ENCODE assay signal across 28 cellular contexts in genomic region chr3:186236357-186237020, GRCh38.
DNase-seq lines count a peak whose midpoint lies in the region; ATAC-seq and TF ChIP-seq lines count a peak whose summit lies in the region.
"Had no signal": no experiment of that assay in that cellular context is flagged by ENCODE, and none has a peak within 500 bp of the region (broad histone marks: within the 10 kb centered on the region; RNA-seq: fewer than 3 reads in every experiment).

No MANE protein-coding gene starts in this region.

- H3K4me3 ChIP-seq in KMS-11 (IDR thresholded peaks at IDR 0.05; ENCODE audit: insufficient read depth, low read depth, low read length), result no peak overlapping the region
- H3K4me3 ChIP-seq in left ventricle myocardium inferior, result no peak overlapping the region
- H3K4me3 ChIP-seq in retinal pigment epithelial cell (ENCODE audit: low read length), result no peak overlapping the region
- H3K4me3 ChIP-seq: ascending aorta, BLaER1, hepatocyte had no signal

- H3K27me3 Mint-ChIP-seq in activated T-helper 17 cell treated with anti-CD3 and anti-CD28 coated beads, Interleukin-2, amount 50 U/mL, for 72 hours, result peaks cover 10% of the 10 kb centered on the region
- H3K27me3 Mint-ChIP-seq: central memory CD8-positive, alpha-beta T cell had no signal

- no peaks in the 10 kb centered on the region for H3K36me3 ChIP-seq in KMS-11 (ENCODE audit: insufficient read depth)
- H3K36me3 ChIP-seq in left ventricle myocardium inferior, result no peaks in the 10 kb centered on the region
- H3K36me3 ChIP-seq: ascending aorta had no signal

- peaks cover 55% of the 10 kb centered on the region for H3K4me1 ChIP-seq in KMS-11 (ENCODE audit: low read depth, poor library complexity, severe bottlenecking)
- peaks cover 47% of the 10 kb centered on the region for H3K4me1 ChIP-seq in left ventricle myocardium inferior
- H3K4me1 ChIP-seq: ascending aorta had no signal

- no peak overlapping the region for H3K4me3 Mint-ChIP-seq in activated T-helper 17 cell treated with anti-CD3 and anti-CD28 coated beads, Interleukin-2, amount 50 U/mL, for 72 hours
- H3K4me3 Mint-ChIP-seq: type B pancreatic cell had no signal

- no peak overlapping the region for H2AFZ ChIP-seq in KMS-11 (ENCODE audit: low read depth)
- H2AFZ ChIP-seq: hepatocyte had no signal

- H3K27ac Mint-ChIP-seq in activated T-helper 17 cell treated with anti-CD3 and anti-CD28 coated beads, Interleukin-2, amount 50 U/mL, for 72 hours, result peak overlapping the region; percentile 74
- H3K27ac Mint-ChIP-seq: type B pancreatic cell had no signal

- DNase-seq in left ventricle myocardium inferior (no peak), retinal pigment epithelial cell (ENCODE audit: low read depth) (peak; percentile 82), NAMALWA (ENCODE audit: low spot score) (no peak), LoVo (ENCODE audit: low spot score) (no peak)
- no peak for DNase-seq in stimulated activated naive CD8-positive, alpha-beta T cell treated with anti-CD3 and anti-CD28 coated beads, Interleukin-15, Interleukin-2, amounts not matched to agents 100 U/mL and 50 U/mL, for 24 hours
- DNase-seq in stimulated activated CD4-positive, alpha-beta T cell treated with anti-CD3 and anti-CD28 coated beads, Interleukin-12 subunit alpha, Interleukin-12 subunit beta, amount 100 ng/mL, for 4 hours, result no peak
- DNase-seq: activated CD4-positive, alpha-beta T cell treated with anti-CD3 and anti-CD28 coated beads, Interleukin-2, amount 50 U/mL, for 1 hour; activated CD4-positive, CD25-positive, alpha-beta regulatory T cell; activated gamma-delta T cell; activated naive CD8-positive, alpha-beta T cell treated with anti-CD3 and anti-CD28 coated beads for 36 hours; activated T-cell treated with anti-CD3 and anti-CD28 coated beads, Interleukin-2, amount 50 U/mL, for 24 hours; foreskin melanocyte; Karpas-422; mesendoderm; NCI-H1436 treated with DMSO at 0.1 percent for 48 hours; NCI-H2081 treated with DMSO at 0.1 percent for 48 hours; NCI-H82; SK-N-SH; stimulated activated CD4-positive, alpha-beta T cell treated with anti-CD3 and anti-CD28 coated beads, Interleukin-4, amount 100 ng/mL, for 4 hours had no signal

- H3K27ac ChIP-seq in KMS-11 (no peak overlapping the region), left ventricle myocardium inferior (replicated peaks) (peak overlapping the region; percentile 86)
- H3K27ac ChIP-seq: ascending aorta, BLaER1, hepatocyte had no signal

- intact Hi-C loops in left ventricle myocardium inferior (cut with micrococcal nuclease), result no loop called here

- no peak for TF ChIP-seq CTCF in KMS-11 (conservative IDR thresholded peaks at IDR 0.05; ENCODE audit: low read depth, low read length)
- no peak for TF ChIP-seq CTCF in left ventricle myocardium inferior (IDR thresholded peaks at IDR 0.05; ENCODE audit: borderline replicate concordance)
- TF ChIP-seq CTCF in retinal pigment epithelial cell (conservative IDR thresholded peaks at IDR 0.05; ENCODE audit: low read depth, low read length), result no peak

- no peak for ATAC-seq in activated T-helper 17 cell treated with anti-CD3 and anti-CD28 coated beads, Interleukin-2, amount 50 U/mL, for 72 hours (replicated peaks)
- ATAC-seq in stimulated activated naive CD8-positive, alpha-beta T cell treated with anti-CD3 and anti-CD28 coated beads, Interleukin-15, Interleukin-2, amounts not matched to agents 100 U/mL and 50 U/mL, for 24 hours, result no peak
- ATAC-seq: HCT116, sciatic nerve had no signal

- H3K27me3 ChIP-seq in KMS-11 (ENCODE audit: insufficient read depth, low read depth) (no peaks in the 10 kb centered on the region), left ventricle myocardium inferior (ENCODE audit: low read depth) (no peaks in the 10 kb centered on the region)
- H3K27me3 ChIP-seq: ascending aorta, BLaER1, hepatocyte had no signal

- H3K4me2 ChIP-seq in KMS-11, result peak overlapping the region; percentile 66
- H3K4me2 ChIP-seq: BLaER1, hepatocyte, SK-N-SH had no signal

- H3K9ac ChIP-seq in KMS-11, result no peak overlapping the region
- H3K9ac ChIP-seq: BLaER1, SK-N-SH had no signal

- H3K4me1 Mint-ChIP-seq in activated T-helper 17 cell treated with anti-CD3 and anti-CD28 coated beads, Interleukin-2, amount 50 U/mL, for 72 hours, result no peaks in the 10 kb centered on the region

- H3K79me2 ChIP-seq in KMS-11 (ENCODE audit: insufficient read depth, low read depth), result 0 out of 2 replicates have a peak, but pooled peaks cover 5% of the 10 kb centered on the region
- H3K79me2 ChIP-seq: hepatocyte had no signal

- no peaks in the 10 kb centered on the region for H3K9me3 Mint-ChIP-seq in activated T-helper 17 cell treated with anti-CD3 and anti-CD28 coated beads, Interleukin-2, amount 50 U/mL, for 72 hours
- H3K9me3 Mint-ChIP-seq: activated naive CD8-positive, alpha-beta T cell treated with anti-CD3 and anti-CD28 coated beads for 36 hours; activated T-cell treated with anti-CD3 and anti-CD28 coated beads, Interleukin-2, amount 50 U/mL, for 24 hours; central memory CD8-positive, alpha-beta T cell; type B pancreatic cell had no signal

- H3K36me3 Mint-ChIP-seq in activated T-helper 17 cell treated with anti-CD3 and anti-CD28 coated beads, Interleukin-2, amount 50 U/mL, for 72 hours (ENCODE audit: low read depth), result no peaks in the 10 kb centered on the region
- H3K36me3 Mint-ChIP-seq: activated naive CD8-positive, alpha-beta T cell treated with anti-CD3 and anti-CD28 coated beads for 36 hours; type B pancreatic cell had no signal

- H4K20me1 ChIP-seq in KMS-11 (ENCODE audit: insufficient read depth), result no peaks in the 10 kb centered on the region
- H4K20me1 ChIP-seq: BLaER1 had no signal

- H3K9me3 ChIP-seq in left ventricle myocardium inferior (replicated peaks), result no peaks in the 10 kb centered on the region
- H3K9me3 ChIP-seq: ascending aorta, SK-N-SH had no signal
